ENCODE assay signal across 14 cellular contexts in the genomic region with DNA sequence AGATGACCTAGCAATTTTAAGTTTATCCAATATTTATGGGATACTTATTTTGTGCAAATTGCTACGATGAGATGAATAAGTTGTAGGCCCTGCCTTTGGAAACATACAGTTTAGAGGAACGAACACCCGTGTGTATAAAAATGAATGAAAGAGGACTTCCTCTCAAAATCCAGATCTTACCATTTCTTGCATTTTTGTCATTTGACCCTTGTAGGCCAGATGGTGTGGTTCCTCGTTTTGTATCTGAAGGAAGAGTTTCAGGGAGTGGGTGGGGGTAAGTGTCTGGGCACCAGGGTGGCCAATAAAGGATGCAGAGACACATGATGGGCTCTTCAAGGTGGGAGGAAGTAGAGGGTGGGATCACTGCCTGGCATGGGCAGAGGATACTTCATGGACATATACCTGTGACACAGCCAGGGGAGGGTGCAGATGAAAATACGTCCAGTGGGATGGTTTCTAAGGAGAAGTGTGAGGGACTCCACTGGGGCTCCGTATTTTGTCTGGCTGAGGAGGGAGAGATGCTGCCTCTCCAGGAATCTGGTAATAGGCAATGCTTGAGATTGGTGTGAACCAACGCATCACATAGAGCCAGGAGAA. TPM values are rescaled to one million over a fixed set of nuclear protein-coding genes. Genes with fewer than 3 reads are reported as not detected.
A peak's percentile ranks its signal among the peaks of the same experiment; 100 is the strongest.
DNase-seq lines count a peak whose midpoint lies in the region; ATAC-seq and TF ChIP-seq lines count a peak whose summit lies in the region.
"Had no signal": no experiment of that assay in that cellular context is flagged by ENCODE, and none has a peak within 500 bp of the region (broad histone marks: within the 10 kb centered on the region; RNA-seq: fewer than 3 reads in every experiment).

No MANE protein-coding gene starts in this region.

- no peak for TF ChIP-seq POLR2A in transverse colon (IDR thresholded peaks at IDR 0.05)

- POLR2A ChIA-PET in MCF 10A (lab: Yijun Ruan, JAX): interaction anchor here (1.2 to 16.1 kb wide), 4 partner anchors 11 to 87 kb away, joined by 6 to 229 read pairs (median 29); a partner anchor contains a TSS

- ATAC-seq in T-helper 17 cell: no peak
- no peak for ATAC-seq in HG03159 (IDR thresholded peaks at IDR 0.05; ENCODE audit: unreplicated experiment)

- WGBS in mammary epithelial cell (ENCODE audit: low coverage, missing lambda C conversion rate): 90% methylated on average over 7 of the region's 7 CpGs
- WGBS in liver: 88% methylated on average over 7 of the region's 7 CpGs
- whole genome bisulfite sequencing in transverse colon (ENCODE audit: low coverage in 1 of 2), 2 donors: 86 to 87% methylated on average over 4 to 7 of the region's 7 CpGs

- H3K4me1 Mint-ChIP-seq in MCF 10A (ENCODE audit: insufficient read depth, unreplicated experiment): peaks cover 46% of the 10 kb centered on the region
- H3K4me1 Mint-ChIP-seq in T-helper 17 cell: peaks cover 81% of the 10 kb centered on the region

- H3K4me2 ChIP-seq in mammary epithelial cell (ENCODE audit: insufficient read depth, low read depth, low read length): no peak overlapping the region
- H3K4me2 ChIP-seq: KMS-11 had no signal

- H4K20me1 ChIP-seq in mammary epithelial cell (ENCODE audit: insufficient read depth, low read length): no peaks in the 10 kb centered on the region

- no peak for TF ChIP-seq CTCF in MCF 10A (IDR thresholded peaks at IDR 0.05; ENCODE audit: unreplicated experiment)
- TF ChIP-seq CTCF in mammary epithelial cell (conservative IDR thresholded peaks at IDR 0.05 in 1 of 2, IDR thresholded peaks at IDR 0.05 in 1 of 2; ENCODE audit: extremely low read depth in 1 of 2, insufficient read depth in 1 of 2, low read depth in 1 of 2, low read length in 2 of 2): no peak
- TF ChIP-seq CTCF in liver (IDR thresholded peaks at IDR 0.05; ENCODE audit: low read depth, low read length, missing input control): no peak
- no peak for TF ChIP-seq CTCF in transverse colon (IDR thresholded peaks at IDR 0.05)

- TF ChIP-seq EP300 in transverse colon (IDR thresholded peaks at IDR 0.05; ENCODE audit: low read depth): no peak

- H3K36me3 Mint-ChIP-seq in MCF 10A (ENCODE audit: insufficient read depth, unreplicated experiment) (peaks cover 12% of the 10 kb centered on the region), T-helper 17 cell (ENCODE audit: low read depth) (peaks cover 19% of the 10 kb centered on the region)

- BruUV-seq in MCF 10A (replicated peaks; lab: Mats Ljungman, UMichigan): no TSS peak
- no TSS peak for BruUV-seq in mammary epithelial cell (replicated peaks; lab: Mats Ljungman, UMichigan)

- H3K27me3 ChIP-seq in mammary epithelial cell (ENCODE audit: insufficient read depth, low read length): no peaks in the 10 kb centered on the region
- H3K27me3 ChIP-seq in liver (ENCODE audit: control insufficient read depth in 4 of 4, insufficient read depth in 4 of 4, low read length in 3 of 4): no peaks in the 10 kb centered on the region
- H3K27me3 ChIP-seq in transverse colon: no peaks in the 10 kb centered on the region

- H3K27ac Mint-ChIP-seq in MCF 10A (ENCODE audit: low read depth, unreplicated experiment) (peak overlapping the region; percentile 80), T-helper 17 cell (peak overlapping the region; percentile 98)
- H3K27ac Mint-ChIP-seq: activated naive CD8-positive, alpha-beta T cell treated with anti-CD3 and anti-CD28 coated beads, Interleukin-2, amount 10 ng/mL, durations not matched to agents 7 days and 5 days had no signal

- in situ Hi-C loops in mammary epithelial cell (cut with MboI; ENCODE audit: low sequenced_read_pairs in 2 of 2) (no loop called here), transverse colon (cut with MboI; ENCODE audit: low pct_ligation_motif_present in 1 of 4, low pct_unique_long_range_greater_than_20kb in 1 of 4, low sequenced_read_pairs in 3 of 4) (no loop called here)

- H3K4me3 ChIP-seq in mammary epithelial cell (replicated peaks in 1 of 3; ENCODE audit: insufficient read depth in 1 of 3, low read depth in 2 of 3, low read length in 3 of 3) (no peak overlapping the region), liver (ENCODE audit: low read depth in 1 of 3, low read length in 3 of 3) (no peak overlapping the region), transverse colon (no peak overlapping the region)
- H3K4me3 ChIP-seq: coronary artery had no signal

- H3K27ac ChIP-seq in mammary epithelial cell (ENCODE audit: insufficient read depth, low read depth, low read length) (no peak overlapping the region), liver (ENCODE audit: low read depth in 1 of 2, low read length in 2 of 2) (peak overlapping the region; percentile 78 to 91), transverse colon (peak overlapping the region; percentile 5 to 63 (median 44))
- H3K27ac ChIP-seq: KMS-11 had no signal

- DNase-seq in MCF 10A (ENCODE audit: unreplicated experiment): no peak
- DNase-seq in mammary epithelial cell: no peak
- DNase-seq in T-helper 17 cell: no peak
- no peak for DNase-seq in transverse colon
- no peak for DNase-seq in DMS 273 treated with DMSO at 0.1 percent for 48 hours (lab: John Stamatoyannopoulos, UW)
- no peak for DNase-seq in D341Med (ENCODE audit: low spot score)
- DNase-seq: activated naive CD8-positive, alpha-beta T cell treated with anti-CD3 and anti-CD28 coated beads, Interleukin-2, amount 10 ng/mL, durations not matched to agents 7 days and 5 days; kidney; T1000 had no signal

- no peak for TF ChIP-seq RAD21 in liver (IDR thresholded peaks at IDR 0.05)

- peaks cover 99% of the 10 kb centered on the region for H3K79me2 ChIP-seq in mammary epithelial cell (ENCODE audit: insufficient read depth, low read length)

- no peaks in the 10 kb centered on the region for H3K9me3 ChIP-seq in mammary epithelial cell (replicated peaks; ENCODE audit: insufficient read depth, low read length)
- no peaks in the 10 kb centered on the region for H3K9me3 ChIP-seq in T-helper 17 cell (ENCODE audit: control insufficient read depth, low read length, poor library complexity, severe bottlenecking)
- H3K9me3 ChIP-seq in liver (ENCODE audit: control insufficient read depth in 4 of 4, low read length in 3 of 4): no peaks in the 10 kb centered on the region
- H3K9me3 ChIP-seq in transverse colon: no peaks in the 10 kb centered on the region

- dilution Hi-C loops in mammary epithelial cell (cut with HindIII; ENCODE audit: low sequenced_read_pairs): no loop called here

- no peak overlapping the region for H3K4me3 Mint-ChIP-seq in MCF 10A (ENCODE audit: unreplicated experiment)
- H3K4me3 Mint-ChIP-seq in T-helper 17 cell: peak overlapping the region; percentile 74
- H3K4me3 Mint-ChIP-seq: neural crest cell had no signal

- H2AFZ ChIP-seq in mammary epithelial cell (ENCODE audit: low read depth, low read length): no peak overlapping the region

- no peaks in the 10 kb centered on the region for H3K9me3 Mint-ChIP-seq in MCF 10A (ENCODE audit: unreplicated experiment)
- H3K9me3 Mint-ChIP-seq: activated naive CD8-positive, alpha-beta T cell treated with anti-CD3 and anti-CD28 coated beads, Interleukin-2, amount 10 ng/mL, durations not matched to agents 7 days and 5 days; neural crest cell had no signal

- H3K4me1 ChIP-seq in mammary epithelial cell (ENCODE audit: insufficient read depth, low read length) (peaks cover 13% of the 10 kb centered on the region), liver (ENCODE audit: control insufficient read depth in 4 of 4, insufficient read depth in 4 of 4, low read length in 3 of 4) (peaks cover 21 to 51% (median 30%) of the 10 kb centered on the region in 4 donors), transverse colon (peaks cover 29 to 78% (median 56%) of the 10 kb centered on the region in 4 donors)

- H3K27me3 Mint-ChIP-seq in MCF 10A (ENCODE audit: insufficient read depth, unreplicated experiment) (no peaks in the 10 kb centered on the region), T-helper 17 cell (no peaks in the 10 kb centered on the region)
- H3K27me3 Mint-ChIP-seq: activated naive CD8-positive, alpha-beta T cell treated with anti-CD3 and anti-CD28 coated beads, Interleukin-2, amount 10 ng/mL, durations not matched to agents 7 days and 5 days had no signal

- no peaks in the 10 kb centered on the region for H3K36me3 ChIP-seq in mammary epithelial cell (ENCODE audit: insufficient read depth, low read length)
- H3K36me3 ChIP-seq in liver (ENCODE audit: control insufficient read depth in 4 of 4, insufficient read depth in 3 of 4, low read depth in 1 of 4, low read length in 3 of 4): peaks cover 0 to 3% (median 0%) of the 10 kb centered on the region in 4 donors
- no peaks in the 10 kb centered on the region for H3K36me3 ChIP-seq in transverse colon

- intact Hi-C loops in MCF 10A (cut with micrococcal nuclease) (no loop called here), mammary epithelial cell (cut with micrococcal nuclease) (no loop called here), transverse colon (cut with DNase I; ENCODE audit: low total_unique reads) (no loop called here)

- CTCF ChIA-PET in MCF 10A (lab: Yijun Ruan, JAX): interaction anchor here (0.7 to 4.5 kb wide), 10 partner anchors 10 to 68 kb away, joined by 3 to 36 read pairs (median 4); no protein-coding TSS in a partner anchor
- CTCF ChIA-PET in mammary epithelial cell (lab: Charles Lee; ENCODE audit: low non-redundant PET): no interaction called here

- no peak overlapping the region for H3K9ac ChIP-seq in mammary epithelial cell (ENCODE audit: insufficient read depth, low read length)
- H3K9ac ChIP-seq in liver (ENCODE audit: low read depth in 1 of 2, low read length in 2 of 2): no peak overlapping the region
- H3K9ac ChIP-seq: KMS-11 had no signal

TF ChIP-seq in liver, 16 proteins besides CTCF, POLR2A, EP300 and RAD21 (continues in another document):
- TF ChIP-seq, protein P1, sequence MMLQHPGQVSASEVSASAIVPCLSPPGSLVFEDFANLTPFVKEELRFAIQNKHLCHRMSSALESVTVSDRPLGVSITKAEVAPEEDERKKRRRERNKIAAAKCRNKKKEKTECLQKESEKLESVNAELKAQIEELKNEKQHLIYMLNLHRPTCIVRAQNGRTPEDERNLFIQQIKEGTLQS (IDR thresholded peaks at IDR 0.05): no peak
- TF ChIP-seq NR2F2 (IDR thresholded peaks at IDR 0.05): no peak
- TF ChIP-seq GABPA (IDR thresholded peaks at IDR 0.05 in 1 of 2, conservative IDR thresholded peaks at IDR 0.05 in 1 of 2): no peak
- TF ChIP-seq, protein P2, sequence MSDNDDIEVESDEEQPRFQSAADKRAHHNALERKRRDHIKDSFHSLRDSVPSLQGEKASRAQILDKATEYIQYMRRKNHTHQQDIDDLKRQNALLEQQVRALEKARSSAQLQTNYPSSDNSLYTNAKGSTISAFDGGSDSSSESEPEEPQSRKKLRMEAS (IDR thresholded peaks at IDR 0.05): no peak
- TF ChIP-seq TAF1 (conservative IDR thresholded peaks at IDR 0.05): no peak

RNA-seq across cellular contexts. Expression of a gene that starts 14.4 kb away (rescaled TPM):
- 142 and 178 TPM in 2 replicates for total RNA-seq in MCF 10A (2022)
- total RNA-seq in mammary epithelial cell: 10 to 100 TPM; 44.2 to 77.5 TPM
- 57.4 TPM for polyA plus RNA-seq in mammary epithelial cell
- polyA minus RNA-seq in mammary epithelial cell: 69.6 TPM
- total RNA-seq in T-helper 17 cell: 100 to 1,000 TPM; 181 to 182 TPM
- 10 to 100 TPM in 1 of 2 donors, 1 to 10 TPM in 1; 9.1 to 20.3 TPM for total RNA-seq in liver
- polyA plus RNA-seq in liver: 10 to 100 TPM in 1 of 2 donors, 1 to 10 TPM in 1; 7.5 to 24.5 TPM
- 10 to 100 TPM; 47.0 to 74.8 (median 52.2) TPM for total RNA-seq in transverse colon
